Comparison of ENCODE assay signal across 8 cellular contexts in genomic region chr22:17774206-17774927, GRCh38. TPM values are rescaled to one million over a fixed set of nuclear protein-coding genes. Genes with fewer than 3 reads are reported as not detected.
A peak's percentile ranks its signal among the peaks of the same experiment; 100 is the strongest.
DNase-seq lines count a peak whose midpoint lies in the region; ATAC-seq and TF ChIP-seq lines count a peak whose summit lies in the region.

TSS of gene BID (minus strand) at chr22:17774469. CDS start at chr22:17750116, 24,353 bp downstream.

- H3K27ac ChIP-seq in osteoblast (ENCODE audit: low read depth, low read length): no peak within 1 kb of the TSS

- CTCF ChIA-PET in Caco-2 (lab: Charles Lee): interaction anchor here (1.1 to 1.5 kb wide), 2 partner anchors 11 to 216 kb away, joined by 5 to 10 read pairs; no protein-coding TSS in a partner anchor
- CTCF ChIA-PET in activated naive CD4-positive, alpha-beta T cell treated with anti-CD3 and anti-CD28 coated beads, Interleukin-2, amount 10 ng/mL, durations not matched to agents 7 days and 5 days (lab: Charles Lee): interaction anchor here (1.0 to 2.2 kb wide), 4 partner anchors 10 to 32 kb away, joined by 3 to 8 read pairs (median 6); no protein-coding TSS in a partner anchor

- H3K4me3 ChIP-seq in Caco-2 (ENCODE audit: low read depth, low read length) (peak within 1 kb of the TSS; percentile 60), osteoblast (ENCODE audit: insufficient read depth, low read length) (peak within 1 kb of the TSS; percentile 78)

- no peaks in the 10 kb centered on the region for H3K9me3 Mint-ChIP-seq in Caco-2 (ENCODE audit: unreplicated experiment)
- H3K9me3 Mint-ChIP-seq in activated naive CD4-positive, alpha-beta T cell treated with anti-CD3 and anti-CD28 coated beads, Interleukin-2, amount 10 ng/mL, durations not matched to agents 7 days and 5 days: no peaks in the 10 kb centered on the region

- H4K20me1 ChIP-seq in osteoblast (ENCODE audit: insufficient read depth, low read length): peaks cover 21% of the 10 kb centered on the region

- intact Hi-C loops in Caco-2 (cut with micrococcal nuclease; ENCODE audit: unreplicated experiment): no loop called here

- peak within 1 kb of the TSS; percentile 92 for H3K4me2 ChIP-seq in osteoblast (ENCODE audit: insufficient read depth, low read length)

- peak within 1 kb of the TSS; percentile 75 for H3K4me3 Mint-ChIP-seq in Caco-2 (ENCODE audit: unreplicated experiment)
- H3K4me3 Mint-ChIP-seq in activated naive CD4-positive, alpha-beta T cell treated with anti-CD3 and anti-CD28 coated beads, Interleukin-2, amount 10 ng/mL, durations not matched to agents 7 days and 5 days: peak within 1 kb of the TSS; percentile 86

- peak; percentile 21 for ATAC-seq in GM21529 (IDR thresholded peaks at IDR 0.05; ENCODE audit: unreplicated experiment)
- ATAC-seq in HG03571 (IDR thresholded peaks at IDR 0.05; ENCODE audit: unreplicated experiment): no peak

- H3K9me3 ChIP-seq in Caco-2: no peaks in the 10 kb centered on the region
- H3K9me3 ChIP-seq in osteoblast (ENCODE audit: low read depth, low read length): no peaks in the 10 kb centered on the region

- H3K36me3 ChIP-seq in Caco-2 (ENCODE audit: control insufficient read depth, insufficient read depth, low read length): no peaks in the 10 kb centered on the region; the same call in 1 of the 2 replicates
- H3K36me3 ChIP-seq in osteoblast (ENCODE audit: insufficient read depth, low read length): no peaks in the 10 kb centered on the region

- H3K4me1 ChIP-seq in Caco-2: peaks cover 9% of the 10 kb centered on the region; the same call in 1 of the 2 replicates
- peaks cover 18% of the 10 kb centered on the region for H3K4me1 ChIP-seq in osteoblast (ENCODE audit: insufficient read depth, low read length)

- DNase-seq in Caco-2 (peak in 1 of 2 experiments; percentile 40), NCI-H2227 (lab: John Stamatoyannopoulos, UW; ENCODE audit: unreplicated experiment) (peak; percentile 40), glomerular visceral epithelial cell (ENCODE audit: extremely low spot score) (peak; percentile 43), osteoblast (ENCODE audit: insufficient read length, low spot score, missing footprints) (peak; percentile 95), epidermal melanocyte (ENCODE audit: insufficient read length, low spot score) (no peak)
- peak; percentile 69 for DNase-seq in activated naive CD4-positive, alpha-beta T cell treated with anti-CD3 and anti-CD28 coated beads, Interleukin-2, amount 10 ng/mL, durations not matched to agents 7 days and 5 days

- H2AFZ ChIP-seq in osteoblast (ENCODE audit: low read length): peak within 1 kb of the TSS; percentile 32

- no peak for TF ChIP-seq CTCF in Caco-2 (IDR thresholded peaks at IDR 0.05; ENCODE audit: insufficient read depth in 1 of 2, low read depth in 1 of 2, low read length in 1 of 2, severe bottlenecking in 1 of 2, unreplicated experiment in 1 of 2)
- no peak for TF ChIP-seq CTCF in osteoblast (IDR thresholded peaks at IDR 0.05; ENCODE audit: extremely low read depth, low read depth, low read length)

- peaks cover 6% of the 10 kb centered on the region for H3K4me1 Mint-ChIP-seq in Caco-2 (ENCODE audit: low read depth, unreplicated experiment)
- H3K4me1 Mint-ChIP-seq in activated naive CD4-positive, alpha-beta T cell treated with anti-CD3 and anti-CD28 coated beads, Interleukin-2, amount 10 ng/mL, durations not matched to agents 7 days and 5 days: peaks cover 81% of the 10 kb centered on the region

- peaks cover 12% of the 10 kb centered on the region for H3K36me3 Mint-ChIP-seq in Caco-2 (ENCODE audit: insufficient read depth, unreplicated experiment)
- peaks cover 24% of the 10 kb centered on the region for H3K36me3 Mint-ChIP-seq in activated naive CD4-positive, alpha-beta T cell treated with anti-CD3 and anti-CD28 coated beads, Interleukin-2, amount 10 ng/mL, durations not matched to agents 7 days and 5 days

- no peak within 1 kb of the TSS for H3K27ac Mint-ChIP-seq in Caco-2 (ENCODE audit: unreplicated experiment)
- peak within 1 kb of the TSS; percentile 98 for H3K27ac Mint-ChIP-seq in activated naive CD4-positive, alpha-beta T cell treated with anti-CD3 and anti-CD28 coated beads, Interleukin-2, amount 10 ng/mL, durations not matched to agents 7 days and 5 days

- POLR2A ChIA-PET in Caco-2 (lab: Charles Lee): interaction anchor here (1.0 kb wide), 1 partner anchor 135 kb away, joined by 4 read pairs; no protein-coding TSS in a partner anchor

- peaks cover 19% of the 10 kb centered on the region for H3K79me2 ChIP-seq in osteoblast (ENCODE audit: insufficient read depth, low read length)

- BruUV-seq in Caco-2 (replicated peaks; lab: Mats Ljungman, UMichigan): no TSS peak

- H3K27me3 Mint-ChIP-seq in Caco-2 (ENCODE audit: insufficient read depth, unreplicated experiment): no peaks in the 10 kb centered on the region
- H3K27me3 Mint-ChIP-seq in activated naive CD4-positive, alpha-beta T cell treated with anti-CD3 and anti-CD28 coated beads, Interleukin-2, amount 10 ng/mL, durations not matched to agents 7 days and 5 days: peaks cover 28% of the 10 kb centered on the region

- no peaks in the 10 kb centered on the region for H3K27me3 ChIP-seq in Caco-2 (replicated peaks; ENCODE audit: control insufficient read depth, insufficient read depth, low read length)
- H3K27me3 ChIP-seq in osteoblast (ENCODE audit: insufficient read depth, low read length): peaks cover 2% of the 10 kb centered on the region

RNA-seq across cellular contexts. Expression of gene BID, which starts in this region (rescaled TPM):
- total RNA-seq in Caco-2 (2022): 28.2 and 28.7 TPM in 2 replicates
- 16.3 and 21.2 TPM in 2 replicates for total RNA-seq in osteoblast
